15 cellular contexts compared by ENCODE assay signal in the genomic region with DNA sequence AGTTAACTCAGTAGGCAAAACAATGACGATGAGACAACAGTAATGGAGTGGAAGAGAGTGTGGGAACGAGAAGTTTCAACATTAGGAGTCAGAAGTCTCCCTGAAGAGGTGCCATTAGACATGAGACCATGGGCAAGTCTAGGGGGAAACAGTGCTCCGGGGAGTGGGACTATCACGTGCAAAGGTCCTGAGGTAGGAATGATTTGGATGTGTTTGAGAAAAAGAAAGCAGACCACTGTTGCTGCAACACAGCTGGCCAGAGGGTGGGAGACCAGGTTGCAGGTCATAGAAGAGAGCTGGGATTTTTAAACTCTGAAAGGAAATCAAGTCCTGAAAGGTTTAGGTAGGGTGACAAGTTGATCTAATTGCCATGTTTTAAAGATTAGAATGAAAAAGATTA.
"Had no signal": no experiment of that assay in that cellular context is flagged by ENCODE, and none has a peak within 500 bp of the region (broad histone marks: within the 10 kb centered on the region; RNA-seq: fewer than 3 reads in every experiment).

No MANE protein-coding gene starts in this region.

- H3K27me3 ChIP-seq: breast epithelium, thyroid gland had no signal

- H3K9ac ChIP-seq: parathyroid adenoma had no signal

- H3K36me3 ChIP-seq: breast epithelium, heart right ventricle, thyroid gland had no signal

- DNase-seq: activated CD4-positive, alpha-beta T cell treated with anti-CD3 and anti-CD28 coated beads, Interleukin-2, amount 50 U/mL, for 4 hours; activated CD4-positive, CD25-positive, alpha-beta regulatory T cell treated with anti-CD3 and anti-CD28 coated beads, Interleukin-2, amount 50 U/mL, for 72 hours; activated gamma-delta T cell; activated T-cell treated with anti-CD3 and anti-CD28 coated beads, Interleukin-2, amount 50 U/mL, for 24 hours; heart right ventricle; T-helper 17 cell; thyroid gland had no signal

- H3K79me2 ChIP-seq: parathyroid adenoma had no signal

- H3K4me3 Mint-ChIP-seq: activated T-cell treated with anti-CD3 and anti-CD28 coated beads, Interleukin-2, amount 50 U/mL, for 24 hours had no signal

- H3K9me3 Mint-ChIP-seq: activated T-cell treated with anti-CD3 and anti-CD28 coated beads, Interleukin-2, amount 50 U/mL, for 24 hours had no signal

- H3K27ac ChIP-seq: heart right ventricle, parathyroid adenoma, skin epidermis, thyroid gland had no signal

- ATAC-seq: T-helper 17 cell had no signal

- H2AFZ ChIP-seq: parathyroid adenoma had no signal

- FAIRE-seq: endothelial cell of umbilical vein, frontal cortex, islet of Langerhans, TTC549 had no signal

- H3K9me3 ChIP-seq: breast epithelium, heart right ventricle, thyroid gland had no signal

- H3K27ac Mint-ChIP-seq: activated naive CD8-positive, alpha-beta T cell; activated T-cell treated with anti-CD3 and anti-CD28 coated beads, Interleukin-2, amount 50 U/mL, for 24 hours; T-helper 17 cell had no signal

- H3K4me1 ChIP-seq: breast epithelium, parathyroid adenoma had no signal

- H3K36me3 Mint-ChIP-seq: activated naive CD8-positive, alpha-beta T cell had no signal

- H3K4me3 ChIP-seq: heart right ventricle, skin epidermis, thyroid gland had no signal
